In the genomic region with DNA sequence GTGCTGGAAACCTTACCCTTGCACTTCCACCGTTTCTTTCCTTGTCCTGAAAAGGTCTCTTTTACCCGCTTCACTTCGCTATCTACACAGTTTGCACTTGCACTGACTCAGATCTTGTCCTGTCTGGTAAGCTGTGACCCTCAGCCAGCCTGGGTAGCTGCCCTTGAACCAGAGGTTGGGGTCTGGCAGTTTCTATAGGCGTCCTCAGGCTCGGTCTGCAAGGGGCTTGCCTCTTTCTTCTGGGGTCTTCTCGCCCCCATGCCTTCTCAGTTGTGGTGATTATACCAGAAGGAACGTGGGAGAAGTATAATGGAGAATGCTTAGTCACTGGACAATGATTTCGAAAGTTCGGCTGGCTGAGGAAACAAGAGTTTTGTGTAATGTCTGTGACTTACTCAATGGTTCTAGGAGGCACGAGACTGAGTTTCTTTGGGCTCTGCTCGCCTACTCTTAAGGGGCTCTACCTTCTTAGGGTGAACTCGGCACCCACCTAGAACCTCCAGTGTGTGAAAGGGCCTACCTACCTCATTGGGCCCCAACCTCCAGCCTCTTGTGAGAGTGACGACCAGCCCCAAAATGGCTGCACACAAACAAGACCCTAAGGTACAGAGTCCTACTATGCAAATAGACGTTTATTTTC, we compare ENCODE assay signal across 8 cellular contexts. TPM values are rescaled to one million over a fixed set of nuclear protein-coding genes. Genes with fewer than 3 reads are reported as not detected.
DNase-seq lines count a peak whose midpoint lies in the region; ATAC-seq and TF ChIP-seq lines count a peak whose summit lies in the region.

No MANE protein-coding gene starts in this region.

- 5% methylated on average over 14 of the region's 14 CpGs for WGBS in right lobe of liver (ENCODE audit: insufficient coverage, low coverage, low lambda C conversion rate, missing lambda C conversion rate)
- 25% methylated on average over 14 of the region's 14 CpGs for WGBS in suprapubic skin

- H3K27ac ChIP-seq in RWPE2 (ENCODE audit: poor library complexity, severe bottlenecking), result peak overlapping the region; percentile 91
- H3K27ac ChIP-seq in right lobe of liver, result peak overlapping the region; percentile 94 to 97 (median 97)
- peak overlapping the region; percentile 84 for H3K27ac ChIP-seq in suprapubic skin

- intact Hi-C loops in right lobe of liver (cut with DNase I), result no loop called here

- H3K36me3 ChIP-seq in RWPE2 (ENCODE audit: low read depth), result no peaks in the 10 kb centered on the region
- H3K36me3 ChIP-seq in right lobe of liver, result no peaks in the 10 kb centered on the region
- H3K36me3 ChIP-seq in suprapubic skin, result no peaks in the 10 kb centered on the region

- H3K4me1 ChIP-seq in RWPE2 (ENCODE audit: insufficient read depth, poor library complexity, severe bottlenecking) (peaks cover 10% of the 10 kb centered on the region), right lobe of liver (peaks cover 0 to 5% (median 0%) of the 10 kb centered on the region in 4 donors), suprapubic skin (peaks cover 17% of the 10 kb centered on the region)

- DNase-seq in CD1c-positive myeloid dendritic cell (ENCODE audit: extremely low spot score), result peak; percentile 92
- no peak for DNase-seq in RWPE2 (ENCODE audit: low spot score)
- DNase-seq in cardiac fibroblast (ENCODE audit: low read depth in 2 of 2), result peak; percentile 87 to 96
- peak in 1 of 3 donors; percentile 52 for DNase-seq in right lobe of liver
- DNase-seq in suprapubic skin (ENCODE audit: low spot score in 2 of 2), result peak in 1 of 2 donors; percentile 77
- DNase-seq in NCI-H446 treated with DMSO at 0.1 percent for 48 hours (lab: John Stamatoyannopoulos, UW), result no peak

- no peaks in the 10 kb centered on the region for H3K27me3 ChIP-seq in RWPE2 (ENCODE audit: insufficient read depth, poor library complexity, severe bottlenecking)
- no peaks in the 10 kb centered on the region for H3K27me3 ChIP-seq in right lobe of liver
- H3K27me3 ChIP-seq in suprapubic skin, result no peaks in the 10 kb centered on the region

- H3K4me3 ChIP-seq in RWPE2 (ENCODE audit: severe bottlenecking), result peak overlapping the region; percentile 56
- H3K4me3 ChIP-seq in cardiac fibroblast (replicated peaks in 1 of 2; ENCODE audit: low read depth in 2 of 2, low read length in 2 of 2), result peak overlapping the region; percentile 71 to 84
- peak overlapping the region; percentile 68 to 90 (median 88) for H3K4me3 ChIP-seq in right lobe of liver
- peak overlapping the region; percentile 58 for H3K4me3 ChIP-seq in suprapubic skin

- H3K9me3 ChIP-seq in RWPE2 (ENCODE audit: severe bottlenecking) (no peaks in the 10 kb centered on the region), right lobe of liver (no peaks in the 10 kb centered on the region), suprapubic skin (no peaks in the 10 kb centered on the region)

- no peak for TF ChIP-seq EP300 in suprapubic skin (IDR thresholded peaks at IDR 0.05)

- TF ChIP-seq POLR2A in GM19099 (IDR thresholded peaks at IDR 0.05; ENCODE audit: extremely low read depth, insufficient read length, low read depth) (peak; percentile 2), right lobe of liver (IDR thresholded peaks at IDR 0.05) (no peak), suprapubic skin (IDR thresholded peaks at IDR 0.05) (no peak)

- ATAC-seq in HG03175 (IDR thresholded peaks at IDR 0.05; ENCODE audit: unreplicated experiment) (peak; percentile 17), RWPE2 (ENCODE audit: low read depth) (peak; percentile 60), right lobe of liver (peak; percentile 38 to 59 (median 52))

- TF ChIP-seq CTCF in RWPE2 (IDR thresholded peaks at IDR 0.05; ENCODE audit: poor library complexity, severe bottlenecking), result no peak
- TF ChIP-seq CTCF in cardiac fibroblast (IDR thresholded peaks at IDR 0.05; ENCODE audit: low read depth, low read length), result no peak
- TF ChIP-seq CTCF in right lobe of liver (IDR thresholded peaks at IDR 0.05), result no peak
- no peak for TF ChIP-seq CTCF in suprapubic skin (IDR thresholded peaks at IDR 0.05)

RNA-seq across cellular contexts. Expression of a gene that starts 6.9 kb away (rescaled TPM):
- total RNA-seq in right lobe of liver, result 10 to 100 TPM; 28.9 to 72.3 (median 48.5) TPM
- total RNA-seq in suprapubic skin, result 10 to 100 TPM; 33.5 to 60.7 (median 37.6) TPM

Comparison
In these comparisons a context has a peak if more than half of its experiments do, and no peak if none do; other contexts are left out.
1. DNase-seq: peak in CD1c-positive myeloid dendritic cell (single experiment) and cardiac fibroblast (2 of 2); none in RWPE2 (single experiment) and NCI-H446 treated with DMSO at 0.1 percent for 48 hours (single experiment).
2. Peak in every context shown above with its lines, with median percentiles within 50 percentile points of each other: ATAC-seq, H3K27ac ChIP-seq and H3K4me3 ChIP-seq.